In the genomic region with DNA sequence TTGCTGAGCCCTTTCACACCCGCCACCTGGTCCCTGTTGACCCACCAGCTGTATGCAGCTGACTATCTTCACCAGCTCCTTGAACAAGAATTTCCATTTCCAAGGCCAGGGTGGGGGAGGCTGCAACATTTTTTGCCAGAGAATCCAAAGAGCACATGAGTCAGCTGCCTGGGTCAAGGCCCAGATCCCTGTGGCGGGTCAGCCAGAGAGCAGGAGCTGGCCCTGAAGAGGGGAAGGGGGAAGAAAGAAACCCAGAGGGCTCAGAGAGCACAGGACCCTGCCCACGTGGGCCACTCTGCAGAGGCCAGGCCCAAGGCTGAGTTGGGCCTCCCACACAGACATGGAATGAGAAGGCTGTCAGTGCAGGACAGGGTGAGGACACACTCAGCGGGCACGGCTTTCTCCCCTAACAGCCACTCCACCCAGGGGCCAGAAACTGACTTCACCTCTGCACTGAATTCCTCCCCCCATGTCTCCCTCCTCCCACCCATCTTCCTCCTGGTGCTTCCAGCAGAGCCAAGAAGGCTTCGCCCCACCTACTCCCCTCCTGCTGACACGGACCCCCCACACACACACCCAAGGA, we compare ENCODE assay signal across 10 cellular contexts. TPM values are rescaled to one million over a fixed set of nuclear protein-coding genes. Genes with fewer than 3 reads are reported as not detected.
DNase-seq lines count a peak whose midpoint lies in the region; ATAC-seq and TF ChIP-seq lines count a peak whose summit lies in the region.
"Had no signal": no experiment of that assay in that cellular context is flagged by ENCODE, and none has a peak within 500 bp of the region (broad histone marks: within the 10 kb centered on the region; RNA-seq: fewer than 3 reads in every experiment).

No MANE protein-coding gene starts in this region.

- POLR2A ChIA-PET in RWPE1 (lab: Yijun Ruan, JAX; ENCODE audit: low non-redundant PET) = interaction anchor here (1.1 kb wide), 2 partner anchors 9 to 127 kb away, joined by 3 read pairs; partner anchors contain the start of gene CHTOP

- H2BK5ac ChIP-seq in mesendoderm (ENCODE audit: low read length) = no peak overlapping the region

- DNase-seq in AG08395 (ENCODE audit: low spot score) (peak; percentile 94), RWPE1 (ENCODE audit: low spot score) (peak; percentile 87), foreskin keratinocyte (peak in 1 of 2 donors; percentile 60), ovary (peak; percentile 92 to 95 (median 94)), NAMALWA (ENCODE audit: low spot score) (no peak), mesendoderm (no peak), NCI-H2227 (lab: John Stamatoyannopoulos, UW; ENCODE audit: unreplicated experiment) (no peak)
- DNase-seq: SW 1271 had no signal

- H3K79me2 ChIP-seq in mesendoderm (ENCODE audit: control insufficient read depth, insufficient read depth, low read length) = no peaks in the 10 kb centered on the region

- H3K4me3 ChIP-seq in ovary (no peak overlapping the region), mesendoderm (ENCODE audit: low read length) (no peak overlapping the region)
- H3K4me3 ChIP-seq: BLaER1 treated with 17β-estradiol and CSF1 and Interleukin-3, amounts not matched to agents 10 nM and 100 nM had no signal

- no peak overlapping the region for H4K8ac ChIP-seq in mesendoderm (ENCODE audit: low read depth, low read length)

- no peak overlapping the region for H2AK5ac ChIP-seq in mesendoderm (ENCODE audit: low read length)

- TF ChIP-seq CTCF in RWPE1 (conservative IDR thresholded peaks at IDR 0.05; ENCODE audit: low read depth) = no peak
- no peak for TF ChIP-seq CTCF in foreskin keratinocyte (conservative IDR thresholded peaks at IDR 0.05)
- no peak for TF ChIP-seq CTCF in ovary (IDR thresholded peaks at IDR 0.05)

- H3K27ac ChIP-seq in RWPE1 (peak overlapping the region; percentile 87), foreskin keratinocyte (no peak overlapping the region), ovary (peak overlapping the region; percentile 40 to 78), mesendoderm (ENCODE audit: low read depth, low read length) (no peak overlapping the region)

- WGBS in ovary, 3 donors = 7% methylated on average over 7 of the region's 7 CpGs
- no CpG with 5 or more reads among the region's 7 CpGs for WGBS in mesendoderm (ENCODE audit: extremely low coverage, insufficient coverage, low lambda C conversion rate)

- no peak overlapping the region for H3K9ac ChIP-seq in mesendoderm (ENCODE audit: low read length)

- no peak overlapping the region for H3K18ac ChIP-seq in mesendoderm (ENCODE audit: low read length)

- H3K4ac ChIP-seq in mesendoderm (ENCODE audit: low read depth, low read length) = no peak overlapping the region

- no peak overlapping the region for H2BK120ac ChIP-seq in mesendoderm (ENCODE audit: low read depth, low read length)

- peak; percentile 58 for ATAC-seq in foreskin keratinocyte
- ATAC-seq in HG03097 (IDR thresholded peaks at IDR 0.05; ENCODE audit: low FRiP score, unreplicated experiment) = no peak

- H3K79me1 ChIP-seq in mesendoderm (ENCODE audit: low read length) = no peaks in the 10 kb centered on the region

- H3K4me1 ChIP-seq in foreskin keratinocyte = peaks cover 10% of the 10 kb centered on the region
- peaks cover 20% of the 10 kb centered on the region for H3K4me1 ChIP-seq in ovary (ENCODE audit: insufficient read depth)
- no peaks in the 10 kb centered on the region for H3K4me1 ChIP-seq in mesendoderm (ENCODE audit: control insufficient read depth, low read depth, low read length)

- no peak overlapping the region for H3K56ac ChIP-seq in mesendoderm (ENCODE audit: low read length)

- no peak overlapping the region for H2BK15ac ChIP-seq in mesendoderm (replicated peaks; ENCODE audit: low read depth)

- peak; percentile 68 for TF ChIP-seq EP300 in ovary (IDR thresholded peaks at IDR 0.05)

- H3K4me2 ChIP-seq in mesendoderm (ENCODE audit: low read length) = no peak overlapping the region

- intact Hi-C loops in ovary (cut with DNase I) = no loop called here

- CTCF ChIA-PET in RWPE1 (lab: Yijun Ruan, JAX) = interaction anchor here (0.6 kb wide), 3 partner anchors 64 to 170 kb away, joined by 3 read pairs; no protein-coding TSS in a partner anchor

- H3K9me3 ChIP-seq in ovary = no peaks in the 10 kb centered on the region
- H3K9me3 ChIP-seq: BLaER1 treated with 17β-estradiol and CSF1 and Interleukin-3, amounts not matched to agents 10 nM and 100 nM had no signal

- TF ChIP-seq POLR2A in ovary (IDR thresholded peaks at IDR 0.05) = no peak

- no peaks in the 10 kb centered on the region for H3K36me3 ChIP-seq in ovary
- no peaks in the 10 kb centered on the region for H3K36me3 ChIP-seq in mesendoderm (ENCODE audit: control insufficient read depth, insufficient read depth, low read length)
- H3K36me3 ChIP-seq: BLaER1 treated with 17β-estradiol and CSF1 and Interleukin-3, amounts not matched to agents 10 nM and 100 nM had no signal

- H3K23ac ChIP-seq in mesendoderm (ENCODE audit: low read length) = no peak overlapping the region

- H3K27me3 ChIP-seq in foreskin keratinocyte (no peaks in the 10 kb centered on the region), ovary (no peaks in the 10 kb centered on the region), mesendoderm (ENCODE audit: insufficient read depth, low read length, poor library complexity) (no peaks in the 10 kb centered on the region)
- H3K27me3 ChIP-seq: BLaER1 treated with 17β-estradiol and CSF1 and Interleukin-3, amounts not matched to agents 10 nM and 100 nM had no signal

- no peak overlapping the region for H4K5ac ChIP-seq in mesendoderm (ENCODE audit: low read length)

RNA-seq across cellular contexts. Expression of gene S100A6, which starts 28.9 kb away (rescaled TPM):
- total RNA-seq in foreskin keratinocyte = 3,644 and 4,242 TPM in 2 replicates
- polyA plus RNA-seq in foreskin keratinocyte = 6,268 and 7,449 TPM in 2 replicates
- 100 to 1,000 TPM; 170 to 646 (median 456) TPM for total RNA-seq in ovary
- polyA plus RNA-seq in ovary = 100 to 1,000 TPM; 587 to 764 TPM
- 11.6 TPM for polyA plus RNA-seq in mesendoderm (2013, experiment 1 of 2)
- polyA plus RNA-seq in mesendoderm (2013, experiment 2 of 2) = 10.1 TPM

RNA-seq across cellular contexts. Expression of gene S100A5, which starts 33.8 kb away (rescaled TPM):
- total RNA-seq in foreskin keratinocyte (0.27 TPM in 1 of 2 replicates, not detected in the other), ovary (not detected)
- polyA plus RNA-seq in foreskin keratinocyte (0.50 and 0.73 TPM in 2 replicates), ovary (not detected)
- not detected for polyA plus RNA-seq in mesendoderm (2013, experiment 1 of 2)
- not detected for polyA plus RNA-seq in mesendoderm (2013, experiment 2 of 2)

RNA-seq across cellular contexts. Expression of gene S100A4, which starts 38.7 kb away (rescaled TPM):
- total RNA-seq in foreskin keratinocyte (12.1 and 23.7 TPM in 2 replicates), ovary (10 to 100 TPM; 12.7 to 85.5 (median 37.3) TPM)
- polyA plus RNA-seq in foreskin keratinocyte (22.8 and 43.2 TPM in 2 replicates), ovary (100 to 1,000 TPM; 104 to 160 TPM)
- 19.8 TPM for polyA plus RNA-seq in mesendoderm (2013, experiment 1 of 2)
- polyA plus RNA-seq in mesendoderm (2013, experiment 2 of 2) = 20.5 TPM

RNA-seq across cellular contexts. Expression of gene S100A3, which starts 42.1 kb away (rescaled TPM):
- total RNA-seq in foreskin keratinocyte (14.3 and 18.5 TPM in 2 replicates), ovary (1 to 10 TPM in 3 of 7 donors, under 1 TPM in 1, not detected in 3; 0.48 to 2.5 (median 1.3) TPM)
- polyA plus RNA-seq in foreskin keratinocyte (21.4 and 29.0 TPM in 2 replicates), ovary (1 to 10 TPM in 1 of 2 donors, not detected in 1; 2.2 TPM)
- 0.48 TPM for polyA plus RNA-seq in mesendoderm (2013, experiment 1 of 2)
- polyA plus RNA-seq in mesendoderm (2013, experiment 2 of 2) = 0.55 TPM

RNA-seq across cellular contexts. Expression of gene S100A7, which starts 46.5 kb away (rescaled TPM):
- 0.37 TPM in 1 of 2 replicates, not detected in the other for total RNA-seq in foreskin keratinocyte
- polyA plus RNA-seq in foreskin keratinocyte = 0.59 TPM in 1 of 2 replicates, not detected in the other
- total RNA-seq in ovary = under 1 TPM in 1 of 7 donors, not detected in 6; 0.97 TPM
- not detected for polyA plus RNA-seq in ovary
- polyA plus RNA-seq in mesendoderm (2013, experiment 1 of 2) = not detected
- polyA plus RNA-seq in mesendoderm (2013, experiment 2 of 2) = not detected

Comparison
In these comparisons a context has a peak if more than half of its experiments do, and no peak if none do; other contexts are left out.
1. DNase-seq: peak in AG08395 (single experiment), RWPE1 (single experiment) and ovary (5 of 5); none in NAMALWA (single experiment), mesendoderm (single experiment) and NCI-H2227 (single experiment).
2. H3K27ac ChIP-seq: peak in RWPE1 (single experiment) and ovary (2 of 2); none in foreskin keratinocyte (single experiment) and mesendoderm (single experiment).